In genomic region chr5:58087905-58088304, GRCh38 we compare ENCODE assay signal across 20 cellular contexts.
"Had no signal": no experiment of that assay in that cellular context is flagged by ENCODE, and none has a peak within 500 bp of the region (broad histone marks: within the 10 kb centered on the region; RNA-seq: fewer than 3 reads in every experiment).

No MANE protein-coding gene starts in this region.

- ATAC-seq: SK-N-SH treated with all-trans-retinoic acid at 6 μM for 48 hours had no signal

- H3K27ac ChIP-seq: HL-60, RWPE1 had no signal

- DNase-seq: Karpas-422, KG1, MM.1S, NCI-H1048, NCI-H1105, NCI-H1417, NCI-H1436 treated with DMSO at 0.1 percent for 48 hours, NCI-H1694, NCI-H187 treated with DMSO at 0.1 percent for 48 hours, NCI-H2029 treated with DMSO at 0.1 percent for 48 hours, NCI-H2171 treated with DMSO at 0.1 percent for 48 hours, NCI-H345, NCI-H446 treated with DMSO at 0.1 percent for 48 hours, NCI-H510A treated with DMSO at 0.1 percent for 48 hours, NCI-H526, NCI-H748 treated with DMSO at 0.1 percent for 48 hours, SHP77 had no signal
